ENCODE assay signal across 11 cellular contexts in the genomic region with DNA sequence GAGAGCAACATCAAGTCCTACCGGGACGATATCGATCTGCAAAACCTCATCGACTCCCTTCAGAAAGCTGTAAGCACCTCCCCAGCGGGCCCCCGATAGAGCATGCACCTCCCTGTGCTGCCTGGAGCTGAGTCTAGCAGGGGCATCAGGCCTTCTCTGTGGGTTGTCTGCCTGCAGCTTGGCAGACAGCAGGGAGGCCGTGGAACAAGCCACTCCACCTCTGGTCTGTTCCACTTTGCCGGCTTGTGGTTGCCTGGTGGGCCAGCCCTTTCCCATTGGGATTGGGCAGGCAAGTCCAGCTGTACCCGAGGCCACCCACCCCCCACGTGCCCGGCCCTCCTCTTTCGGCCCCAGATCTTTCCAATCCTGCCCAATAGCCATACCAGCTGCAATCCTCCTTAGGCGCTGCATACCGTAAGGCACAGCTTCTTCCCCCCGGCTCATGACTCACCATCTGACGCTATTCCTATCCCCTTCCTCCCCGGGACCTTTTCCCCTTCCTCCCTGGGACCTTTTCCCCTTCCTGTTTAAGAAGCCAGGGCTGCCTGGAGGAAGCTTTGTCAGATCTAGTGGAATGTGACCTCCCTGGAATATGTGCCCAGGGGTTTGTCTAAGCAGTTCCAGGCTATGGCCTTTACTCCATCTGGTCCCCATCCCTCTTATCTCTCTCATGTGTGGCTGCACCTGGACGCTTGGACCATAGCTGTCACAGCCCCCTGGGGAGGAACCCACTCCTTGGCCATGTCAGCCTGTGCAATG. TPM values are rescaled to one million over a fixed set of nuclear protein-coding genes. Genes with fewer than 3 reads are reported as not detected.
A peak's percentile ranks its signal among the peaks of the same experiment; 100 is the strongest.
DNase-seq lines count a peak whose midpoint lies in the region; ATAC-seq, FAIRE-seq and TF ChIP-seq lines count a peak whose summit lies in the region.
"Had no signal": no experiment of that assay in that cellular context is flagged by ENCODE, and none has a peak within 500 bp of the region (broad histone marks: within the 10 kb centered on the region; RNA-seq: fewer than 3 reads in every experiment).

No MANE protein-coding gene starts in this region.

- no peak for TF ChIP-seq POLR2A in A549 (IDR thresholded peaks at IDR 0.05; ENCODE audit: low read length)
- TF ChIP-seq POLR2A in GM18505 (IDR thresholded peaks at IDR 0.05; ENCODE audit: borderline replicate concordance, extremely low read depth, insufficient read depth, insufficient read length) = no peak

- H3K4me3 ChIP-seq in A549 = peak overlapping the region; percentile 8; the same call in 1 of the 3 replicates

- peaks cover 87% of the 10 kb centered on the region for H3K4me1 ChIP-seq in A549

- TF ChIP-seq RAD21 in A549 (conservative IDR thresholded peaks at IDR 0.05 in 1 of 2, IDR thresholded peaks at IDR 0.05 in 1 of 2) = peak in 1 of 2 experiments; percentile 26; a peak in 1 of 5 replicates

- no peak for TF ChIP-seq CTCF in A549 (IDR thresholded peaks at IDR 0.05)

- FAIRE-seq in A549 (lab: Jason Lieb, UNC) = peak; percentile 39
- FAIRE-seq: H1 had no signal

- DNase-seq in A549 (ENCODE audit: low read depth in 1 of 2, low spot score in 1 of 2) (peak; percentile 77 to 85), NCI-H460 (ENCODE audit: extremely low read depth, low read depth) (peak; percentile 68), dermis blood vessel endothelial cell (peak; percentile 99), lung microvascular endothelial cell (ENCODE audit: low read depth in 2 of 2) (peak; percentile 83 to 99), NCI-H128 (lab: John Stamatoyannopoulos, UW; ENCODE audit: unreplicated experiment) (no peak), iPS-NIHi7 (ENCODE audit: extremely low spot score) (no peak)
- DNase-seq: activated CD8-positive, alpha-beta memory T cell treated with anti-CD3 and anti-CD28 coated beads, Interleukin-2, amount 10 ng/mL, durations not matched to agents 7 days and 5 days; NCI-H1694 had no signal

- peak overlapping the region; percentile 100 for H3K27ac ChIP-seq in A549

- CTCF ChIA-PET in A549 (lab: Yijun Ruan, JAX) = interaction anchor here (0.8 to 21.6 kb wide), 5 partner anchors 11 to 414 kb away, joined by 3 to 928 read pairs (median 4); a partner anchor contains a TSS

- POLR2A ChIA-PET in A549 (lab: Yijun Ruan, JAX) = interaction anchor here (0.8 to 1.0 kb wide), 3 partner anchors 45 to 56 kb away, joined by 3 to 4 read pairs (median 4); no protein-coding TSS in a partner anchor

- peak; percentile 11 to 57; a peak in 3 of 6 replicates for ATAC-seq in A549
- no peak for ATAC-seq in GM18505 (IDR thresholded peaks at IDR 0.05; ENCODE audit: unreplicated experiment)
- no peak for ATAC-seq in HG02588 (IDR thresholded peaks at IDR 0.05; ENCODE audit: unreplicated experiment)
- ATAC-seq: activated CD8-positive, alpha-beta memory T cell treated with anti-CD3 and anti-CD28 coated beads, Interleukin-2, amount 10 ng/mL, durations not matched to agents 7 days and 5 days had no signal

- 30% methylated on average over 16 of the region's 18 CpGs for WGBS in A549 (ENCODE audit: missing lambda C conversion rate)

- no peaks in the 10 kb centered on the region for H3K9me3 ChIP-seq in A549

- peak; percentile 87 to 92; a peak in 4 of 5 replicates for TF ChIP-seq EP300 in A549 (IDR thresholded peaks at IDR 0.05)

- H3K4me2 ChIP-seq in A549 = peak overlapping the region; percentile 55

TF ChIP-seq in A549, 52 proteins besides CTCF, POLR2A, EP300 and RAD21 (continues in another document):
- TF ChIP-seq NFE2L2 (conservative IDR thresholded peaks at IDR 0.05; ENCODE audit: low read length) (no peak), BHLHE40 (IDR thresholded peaks at IDR 0.05; ENCODE audit: low read depth, low read length) (no peak), HEYL (CRISPR knock-in tag; IDR thresholded peaks at IDR 0.05) (0 out of 2 replicates have a peak, but pooled peaks have one; percentile 34), HOXB5 (CRISPR knock-in tag; IDR thresholded peaks at IDR 0.05) (0 out of 2 replicates have a peak, but pooled peaks have one; percentile 13), HDAC2 (IDR thresholded peaks at IDR 0.05) (no peak), PHF8 (IDR thresholded peaks at IDR 0.05; ENCODE audit: borderline replicate concordance, low read depth) (no peak), ZNF302 (CRISPR knock-in tag; IDR thresholded peaks at IDR 0.05) (no peak), RFX5 (IDR thresholded peaks at IDR 0.05) (no peak), CBX2 (IDR thresholded peaks at IDR 0.05; ENCODE audit: borderline replicate concordance, low read depth) (no peak), SREBF2 (IDR thresholded peaks at IDR 0.05) (no peak), JUN (IDR thresholded peaks at IDR 0.05) (peak; percentile 57 to 90; a peak in 3 of 5 replicates), FOSB (CRISPR knock-in tag; IDR thresholded peaks at IDR 0.05) (no peak), ESRRA (IDR thresholded peaks at IDR 0.05; ENCODE audit: borderline replicate concordance, low read length) (no peak), POLR2AphosphoS2 (conservative IDR thresholded peaks at IDR 0.05; ENCODE audit: low read length) (no peak), EHF (CRISPR knock-in tag; IDR thresholded peaks at IDR 0.05) (no peak), NR3C1 (IDR thresholded peaks at IDR 0.05) (no peak), TP53 (CRISPR knock-in tag; IDR thresholded peaks at IDR 0.05) (no peak), JUNB (IDR thresholded peaks at IDR 0.05) (peak; percentile 83), CBX8 (IDR thresholded peaks at IDR 0.05) (no peak), NPAS2 (CRISPR knock-in tag; IDR thresholded peaks at IDR 0.05; ENCODE audit: borderline replicate concordance) (0 out of 2 replicates have a peak, but pooled peaks have one; percentile 35), FOSL2 (IDR thresholded peaks at IDR 0.05) (peak; percentile 76), FOSL2 (CRISPR knock-in tag; IDR thresholded peaks at IDR 0.05) (peak; percentile 89), ZFP36 (IDR thresholded peaks at IDR 0.05; ENCODE audit: borderline replicate concordance, partially characterized antibody) (no peak), CHD2 (IDR thresholded peaks at IDR 0.05; ENCODE audit: low read length, partially characterized antibody) (no peak), RCOR1 (IDR thresholded peaks at IDR 0.05; ENCODE audit: low read depth, low read length) (no peak), SMC3 (IDR thresholded peaks at IDR 0.05) (no peak), KDM5A (IDR thresholded peaks at IDR 0.05) (no peak), FOXS1 (CRISPR knock-in tag; IDR thresholded peaks at IDR 0.05) (no peak)
- TF ChIP-seq, protein P1, sequence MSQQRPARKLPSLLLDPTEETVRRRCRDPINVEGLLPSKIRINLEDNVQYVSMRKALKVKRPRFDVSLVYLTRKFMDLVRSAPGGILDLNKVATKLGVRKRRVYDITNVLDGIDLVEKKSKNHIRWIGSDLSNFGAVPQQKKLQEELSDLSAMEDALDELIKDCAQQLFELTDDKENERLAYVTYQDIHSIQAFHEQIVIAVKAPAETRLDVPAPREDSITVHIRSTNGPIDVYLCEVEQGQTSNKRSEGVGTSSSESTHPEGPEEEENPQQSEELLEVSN (IDR thresholded peaks at IDR 0.05; ENCODE audit: borderline replicate concordance, low read depth) = peak; percentile 80
- TF ChIP-seq, protein P2, sequence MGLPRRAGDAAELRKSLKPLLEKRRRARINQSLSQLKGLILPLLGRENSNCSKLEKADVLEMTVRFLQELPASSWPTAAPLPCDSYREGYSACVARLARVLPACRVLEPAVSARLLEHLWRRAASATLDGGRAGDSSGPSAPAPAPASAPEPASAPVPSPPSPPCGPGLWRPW (IDR thresholded peaks at IDR 0.05) = no peak
- TF ChIP-seq, protein P3, sequence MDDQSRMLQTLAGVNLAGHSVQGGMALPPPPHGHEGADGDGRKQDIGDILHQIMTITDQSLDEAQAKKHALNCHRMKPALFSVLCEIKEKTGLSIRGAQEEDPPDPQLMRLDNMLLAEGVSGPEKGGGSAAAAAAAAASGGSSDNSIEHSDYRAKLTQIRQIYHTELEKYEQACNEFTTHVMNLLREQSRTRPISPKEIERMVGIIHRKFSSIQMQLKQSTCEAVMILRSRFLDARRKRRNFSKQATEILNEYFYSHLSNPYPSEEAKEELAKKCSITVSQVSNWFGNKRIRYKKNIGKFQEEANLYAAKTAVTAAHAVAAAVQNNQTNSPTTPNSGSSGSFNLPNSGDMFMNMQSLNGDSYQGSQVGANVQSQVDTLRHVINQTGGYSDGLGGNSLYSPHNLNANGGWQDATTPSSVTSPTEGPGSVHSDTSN (IDR thresholded peaks at IDR 0.05) = no peak
- TF ChIP-seq, protein P4, sequence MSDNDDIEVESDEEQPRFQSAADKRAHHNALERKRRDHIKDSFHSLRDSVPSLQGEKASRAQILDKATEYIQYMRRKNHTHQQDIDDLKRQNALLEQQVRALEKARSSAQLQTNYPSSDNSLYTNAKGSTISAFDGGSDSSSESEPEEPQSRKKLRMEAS (IDR thresholded peaks at IDR 0.05) = peak; percentile 86; the same call in 1 of the 2 replicates

RNA-seq across cellular contexts. Expression of a gene that starts 28.1 kb away (rescaled TPM):
- polyA plus RNA-seq in A549 (2011; rRNA removed) (0.01 and 0.04 TPM in 2 replicates), A549 (2017; fragmentation: RNase III; extraction: RNeasy Plus Mini Kit Qiagen cat#74134 plus additional on column Dnase treatment) (0.03 to 0.12 TPM (median 0.03 TPM) in 3 replicates)
- polyA plus RNA-seq in A549 (2012; cell fraction: cytosol; rRNA removed) = 0.01 TPM in 1 of 2 replicates, not detected in the other
- 0.02 and 0.04 TPM in 2 replicates for polyA plus RNA-seq in A549 (2012; cell fraction: nucleus; rRNA removed)
- polyA minus RNA-seq in A549 (2011; rRNA and poly(A)+ RNA removed) = 0.10 and 0.25 TPM in 2 replicates
- total RNA-seq in NCI-H460 (2014; rRNA removed; shearing (Covaris generic)) = 0.02 TPM in 1 of 2 replicates, not detected in the other
- not detected in 2 replicates for polyA plus RNA-seq in NCI-H460 (2014; cell fraction: nucleus; rRNA removed)
- total RNA-seq in dermis blood vessel endothelial cell (0.05 and 0.34 TPM in 2 replicates), lung microvascular endothelial cell (under 0.01 TPM in 1 of 2 replicates, not detected in the other)

RNA-seq across cellular contexts. Expression of a gene that starts 55.5 kb away (rescaled TPM):
- 87.0 and 97.1 TPM in 2 replicates for polyA plus RNA-seq in A549 (2011; rRNA removed)
- 119 and 152 TPM in 2 replicates for polyA plus RNA-seq in A549 (2012; cell fraction: cytosol; rRNA removed)
- polyA plus RNA-seq in A549 (2012; cell fraction: nucleus; rRNA removed) = 147 and 164 TPM in 2 replicates
- polyA plus RNA-seq in A549 (2017; fragmentation: RNase III; extraction: RNeasy Plus Mini Kit Qiagen cat#74134 plus additional on column Dnase treatment) = 101 to 124 TPM (median 121 TPM) in 3 replicates
- 68.4 and 91.9 TPM in 2 replicates for polyA minus RNA-seq in A549 (2011; rRNA and poly(A)+ RNA removed)
- total RNA-seq in NCI-H460 (2014; rRNA removed; shearing (Covaris generic)) = 14.2 and 17.3 TPM in 2 replicates
- polyA plus RNA-seq in NCI-H460 (2014; cell fraction: nucleus; rRNA removed) = 10.8 and 22.9 TPM in 2 replicates
- total RNA-seq in dermis blood vessel endothelial cell = 91.0 and 148 TPM in 2 replicates
- total RNA-seq in lung microvascular endothelial cell = 35.7 and 60.9 TPM in 2 replicates

Comparison
In these comparisons a context has a peak if more than half of its experiments do, and no peak if none do; other contexts are left out.
1. ATAC-seq: peak in A549 (2 of 2); none in GM18505 (single experiment) and HG02588 (single experiment).
2. DNase-seq: peak in A549 (2 of 2), NCI-H460 (single experiment), dermis blood vessel endothelial cell (single experiment) and lung microvascular endothelial cell (2 of 2); none in NCI-H128 (single experiment) and iPS-NIHi7 (single experiment).